Comparison of ENCODE assay signal across 22 cellular contexts in genomic region chr7:73970801-73971229, GRCh38. TPM values are rescaled to one million over a fixed set of nuclear protein-coding genes. Genes with fewer than 3 reads are reported as not detected.
A peak's percentile ranks its signal among the peaks of the same experiment; 100 is the strongest.
DNase-seq lines count a peak whose midpoint lies in the region; ATAC-seq and TF ChIP-seq lines count a peak whose summit lies in the region.
"Had no signal": no experiment of that assay in that cellular context is flagged by ENCODE, and none has a peak within 500 bp of the region (broad histone marks: within the 10 kb centered on the region; RNA-seq: fewer than 3 reads in every experiment).

No MANE protein-coding gene starts in this region.

- H3K4me1 Mint-ChIP-seq in activated CD4-positive, alpha-beta memory T cell treated with anti-CD3 and anti-CD28 coated beads, Interleukin-2, amount 10 ng/mL, durations not matched to agents 7 days and 5 days: peaks cover 3% of the 10 kb centered on the region
- no peaks in the 10 kb centered on the region for H3K4me1 Mint-ChIP-seq in activated CD4-positive, alpha-beta memory T cell treated with anti-CD3 and anti-CD28 coated beads for 36 hours (ENCODE audit: low read depth)

- intact Hi-C loops in activated CD4-positive, alpha-beta memory T cell treated with anti-CD3 and anti-CD28 coated beads for 36 hours (cut with micrococcal nuclease): no loop called here
- intact Hi-C loops in right lobe of liver (cut with DNase I): loop anchor here in 1 of 2 donors (10.0 kb wide), 1 partner anchor 106 kb away; the partner anchor contains the start of gene TMEM270

- peak; percentile 11 for DNase-seq in activated CD4-positive, alpha-beta memory T cell treated with anti-CD3 and anti-CD28 coated beads, Interleukin-2, amount 10 ng/mL, durations not matched to agents 7 days and 5 days
- no peak for DNase-seq in activated CD4-positive, alpha-beta memory T cell treated with anti-CD3 and anti-CD28 coated beads for 36 hours
- DNase-seq in NCI-H446 treated with DMSO at 0.1 percent for 48 hours (lab: John Stamatoyannopoulos, UW): peak; percentile 52
- peak in 2 of 3 donors; percentile 37 to 39 for DNase-seq in right lobe of liver
- peak; percentile 13 to 80 for DNase-seq in upper lobe of left lung
- no peak for DNase-seq in NK-92 (lab: John Stamatoyannopoulos, UW; ENCODE audit: unreplicated experiment)
- no peak for DNase-seq in brain microvascular endothelial cell
- no peak for DNase-seq in dermis blood vessel endothelial cell
- DNase-seq: activated CD4-positive, CD25-positive, alpha-beta regulatory T cell treated with anti-CD3 and anti-CD28 coated beads, Interleukin-2, amount 50 U/mL, for 72 hours; activated naive CD4-positive, alpha-beta T cell; anterior cingulate cortex; GDM1; H9; islet precursor cell; NCI-H1048; NCI-H748 treated with DMSO at 0.1 percent for 48 hours; stimulated activated CD4-positive, alpha-beta T cell treated with anti-CD3 and anti-CD28 coated beads, Interleukin-12 subunit alpha, Interleukin-12 subunit beta, amount 100 ng/mL, for 4 hours; thyroid gland had no signal

- no peak overlapping the region for H3K4me3 ChIP-seq in right lobe of liver
- H3K4me3 ChIP-seq in upper lobe of left lung: no peak overlapping the region
- no peak overlapping the region for H3K4me3 ChIP-seq in brain microvascular endothelial cell (ENCODE audit: low read depth, low read length)
- H3K4me3 ChIP-seq: A549; BLaER1 treated with 17β-estradiol and CSF1 and Interleukin-3, amounts not matched to agents 10 nM and 100 nM; Peyer's patch; psoas muscle; thyroid gland had no signal

- no peaks in the 10 kb centered on the region for H3K9me3 ChIP-seq in right lobe of liver
- H3K9me3 ChIP-seq in upper lobe of left lung: no peaks in the 10 kb centered on the region
- H3K9me3 ChIP-seq: A549; BLaER1 treated with 17β-estradiol and CSF1 and Interleukin-3, amounts not matched to agents 10 nM and 100 nM; Peyer's patch; psoas muscle; thyroid gland had no signal

- TF ChIP-seq EP300 in upper lobe of left lung (IDR thresholded peaks at IDR 0.05): no peak

- WGBS in right lobe of liver (ENCODE audit: insufficient coverage, low coverage, low lambda C conversion rate, missing lambda C conversion rate): no CpG with 5 or more reads among the region's 12 CpGs
- 89 to 91% methylated on average over 7 to 12 of the region's 12 CpGs for WGBS in upper lobe of left lung, 2 donors

- TF ChIP-seq POLR2A in right lobe of liver (IDR thresholded peaks at IDR 0.05): no peak
- no peak for TF ChIP-seq POLR2A in upper lobe of left lung (IDR thresholded peaks at IDR 0.05)

- H3K4me1 ChIP-seq in right lobe of liver (no peaks in the 10 kb centered on the region), upper lobe of left lung (peaks cover 0 to 6% (median 0%) of the 10 kb centered on the region in 4 donors)
- H3K4me1 ChIP-seq: A549, Peyer's patch, psoas muscle, thyroid gland had no signal

- TF ChIP-seq CTCF in right lobe of liver (IDR thresholded peaks at IDR 0.05): no peak
- TF ChIP-seq CTCF in upper lobe of left lung (IDR thresholded peaks at IDR 0.05): no peak
- no peak for TF ChIP-seq CTCF in brain microvascular endothelial cell (IDR thresholded peaks at IDR 0.05; ENCODE audit: low read depth, low read length, missing control alignments)

- no peaks in the 10 kb centered on the region for H3K27me3 ChIP-seq in right lobe of liver
- no peaks in the 10 kb centered on the region for H3K27me3 ChIP-seq in upper lobe of left lung
- no peaks in the 10 kb centered on the region for H3K27me3 ChIP-seq in brain microvascular endothelial cell (replicated peaks)
- H3K27me3 ChIP-seq: BLaER1 treated with 17β-estradiol and CSF1 and Interleukin-3, amounts not matched to agents 10 nM and 100 nM; Peyer's patch; thyroid gland had no signal

- ATAC-seq in right lobe of liver (no peak), upper lobe of left lung (ENCODE audit: low FRiP score in 2 of 2) (no peak)
- ATAC-seq: psoas muscle had no signal

- CTCF ChIA-PET in activated CD4-positive, alpha-beta memory T cell treated with anti-CD3 and anti-CD28 coated beads, Interleukin-2, amount 10 ng/mL, durations not matched to agents 7 days and 5 days (lab: Charles Lee): interaction anchor here (1.6 kb wide), 1 partner anchor 8 kb away, joined by 3 read pairs; no protein-coding TSS in a partner anchor
- CTCF ChIA-PET in activated CD4-positive, alpha-beta memory T cell treated with anti-CD3 and anti-CD28 coated beads for 36 hours (lab: Charles Lee): no interaction called here

- H3K36me3 ChIP-seq in right lobe of liver: no peaks in the 10 kb centered on the region
- H3K36me3 ChIP-seq in upper lobe of left lung: no peaks in the 10 kb centered on the region
- H3K36me3 ChIP-seq in brain microvascular endothelial cell (replicated peaks): no peaks in the 10 kb centered on the region
- H3K36me3 ChIP-seq: BLaER1 treated with 17β-estradiol and CSF1 and Interleukin-3, amounts not matched to agents 10 nM and 100 nM; Peyer's patch; thyroid gland had no signal

- H3K27ac Mint-ChIP-seq in activated CD4-positive, alpha-beta memory T cell treated with anti-CD3 and anti-CD28 coated beads, Interleukin-2, amount 10 ng/mL, durations not matched to agents 7 days and 5 days: no peak overlapping the region
- H3K27ac Mint-ChIP-seq in activated CD4-positive, alpha-beta memory T cell treated with anti-CD3 and anti-CD28 coated beads for 36 hours: no peak overlapping the region
- H3K27ac Mint-ChIP-seq: H9 had no signal

- H3K36me3 Mint-ChIP-seq in activated CD4-positive, alpha-beta memory T cell treated with anti-CD3 and anti-CD28 coated beads, Interleukin-2, amount 10 ng/mL, durations not matched to agents 7 days and 5 days (ENCODE audit: low read depth): no peaks in the 10 kb centered on the region
- no peaks in the 10 kb centered on the region for H3K36me3 Mint-ChIP-seq in activated CD4-positive, alpha-beta memory T cell treated with anti-CD3 and anti-CD28 coated beads for 36 hours

- H3K9me3 Mint-ChIP-seq in activated CD4-positive, alpha-beta memory T cell treated with anti-CD3 and anti-CD28 coated beads, Interleukin-2, amount 10 ng/mL, durations not matched to agents 7 days and 5 days: peaks cover 4% of the 10 kb centered on the region
- no peaks in the 10 kb centered on the region for H3K9me3 Mint-ChIP-seq in activated CD4-positive, alpha-beta memory T cell treated with anti-CD3 and anti-CD28 coated beads for 36 hours

- no peaks in the 10 kb centered on the region for H3K27me3 Mint-ChIP-seq in activated CD4-positive, alpha-beta memory T cell treated with anti-CD3 and anti-CD28 coated beads, Interleukin-2, amount 10 ng/mL, durations not matched to agents 7 days and 5 days
- peaks cover 6% of the 10 kb centered on the region for H3K27me3 Mint-ChIP-seq in activated CD4-positive, alpha-beta memory T cell treated with anti-CD3 and anti-CD28 coated beads for 36 hours

- in situ Hi-C loops in brain microvascular endothelial cell (cut with HindIII; ENCODE audit: low pct_ligation_motif_present, low sequenced_read_pairs): no loop called here

- H3K27ac ChIP-seq in right lobe of liver (no peak overlapping the region), upper lobe of left lung (no peak overlapping the region), brain microvascular endothelial cell (no peak overlapping the region)
- H3K27ac ChIP-seq: A549; BLaER1 treated with 17β-estradiol and CSF1 and Interleukin-3, amounts not matched to agents 10 nM and 100 nM; Peyer's patch; psoas muscle; thyroid gland had no signal

- no peak overlapping the region for H3K4me3 Mint-ChIP-seq in activated CD4-positive, alpha-beta memory T cell treated with anti-CD3 and anti-CD28 coated beads, Interleukin-2, amount 10 ng/mL, durations not matched to agents 7 days and 5 days
- H3K4me3 Mint-ChIP-seq in activated CD4-positive, alpha-beta memory T cell treated with anti-CD3 and anti-CD28 coated beads for 36 hours: no peak overlapping the region
- H3K4me3 Mint-ChIP-seq: H9 had no signal

- POLR2A ChIA-PET in activated CD4-positive, alpha-beta memory T cell treated with anti-CD3 and anti-CD28 coated beads, Interleukin-2, amount 10 ng/mL, durations not matched to agents 7 days and 5 days (lab: Charles Lee): no interaction called here
- POLR2A ChIA-PET in activated CD4-positive, alpha-beta memory T cell treated with anti-CD3 and anti-CD28 coated beads for 36 hours (lab: Charles Lee): no interaction called here

RNA-seq across cellular contexts. Expression of gene ELN, which starts 57.2 kb away (rescaled TPM):
- not detected for total RNA-seq in activated CD4-positive, alpha-beta memory T cell treated with anti-CD3 and anti-CD28 coated beads, Interleukin-2, amount 10 ng/mL, durations not matched to agents 7 days and 5 days
- total RNA-seq in activated CD4-positive, alpha-beta memory T cell treated with anti-CD3 and anti-CD28 coated beads for 36 hours: not detected
- total RNA-seq in right lobe of liver (10 to 100 TPM in 1 of 6 experiments, 1 to 10 TPM in 5; 3.0 to 11.7 (median 5.3) TPM), upper lobe of left lung (100 to 1,000 TPM in 5 of 6 donors, 10 to 100 TPM in 1; 24.4 to 582 (median 229) TPM), dermis blood vessel endothelial cell (4.4 and 5.4 TPM in 2 replicates)

Comparison
In these comparisons a context has a peak if more than half of its experiments do, and no peak if none do; other contexts are left out.
1. DNase-seq: peak in activated CD4-positive, alpha-beta memory T cell treated with anti-CD3 and anti-CD28 coated beads, Interleukin-2, amount 10 ng/mL, durations not matched to agents 7 days and 5 days (single experiment), NCI-H446 treated with DMSO at 0.1 percent for 48 hours (single experiment), right lobe of liver (2 of 3) and upper lobe of left lung (2 of 2); none in activated CD4-positive, alpha-beta memory T cell treated with anti-CD3 and anti-CD28 coated beads for 36 hours (single experiment), NK-92 (single experiment), brain microvascular endothelial cell (single experiment) and dermis blood vessel endothelial cell (single experiment).